Comparison of ENCODE assay signal across 19 cellular contexts in the genomic region with DNA sequence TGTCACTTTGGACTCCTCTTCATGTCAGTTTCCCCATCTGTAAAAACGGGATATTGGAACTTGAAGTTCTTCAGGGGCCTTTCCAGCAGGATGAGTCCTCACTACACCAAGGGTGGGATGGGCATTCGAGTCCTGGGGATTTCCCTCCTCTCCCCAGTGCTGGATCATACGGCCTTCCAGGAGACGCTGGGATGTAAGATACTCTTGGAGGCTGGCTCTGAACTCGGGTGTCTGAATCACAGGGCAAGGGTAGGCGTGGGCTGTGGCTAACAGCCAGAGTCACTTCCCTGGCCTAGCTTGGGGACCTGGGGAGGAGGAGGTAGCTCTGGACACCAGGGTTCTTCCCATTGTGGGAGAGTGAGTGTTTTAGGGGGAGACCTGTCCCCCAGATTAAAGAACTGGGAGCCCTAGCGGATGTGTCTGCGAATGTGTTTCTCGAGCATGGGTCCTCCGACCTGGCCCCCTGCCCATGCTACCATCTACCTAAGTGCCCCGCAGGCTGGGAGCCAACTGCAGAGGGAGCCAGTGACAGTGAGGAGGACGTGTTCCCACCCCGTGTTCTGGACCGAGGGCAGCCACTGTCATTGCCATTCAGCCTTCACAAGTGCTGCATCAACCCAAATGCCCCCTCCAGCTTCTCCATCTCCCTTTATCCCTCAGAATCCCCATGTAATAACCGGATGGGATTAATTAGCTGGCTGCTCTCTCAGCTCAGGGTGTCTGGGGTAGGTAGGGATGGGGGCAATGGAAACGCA. TPM values are rescaled to one million over a fixed set of nuclear protein-coding genes. Genes with fewer than 3 reads are reported as not detected.
DNase-seq lines count a peak whose midpoint lies in the region; ATAC-seq and TF ChIP-seq lines count a peak whose summit lies in the region.
"Had no signal": no experiment of that assay in that cellular context is flagged by ENCODE, and none has a peak within 500 bp of the region (broad histone marks: within the 10 kb centered on the region; RNA-seq: fewer than 3 reads in every experiment).

No MANE protein-coding gene starts in this region.

- TF ChIP-seq POLR2A in adrenal gland (IDR thresholded peaks at IDR 0.05): no peak

- H2BK5ac ChIP-seq in mesendoderm (ENCODE audit: low read length): no peak overlapping the region

- intact Hi-C loops in adrenal gland (cut with DNase I): no loop called here

- H3K36me3 Mint-ChIP-seq in HFFc6 (ENCODE audit: low read depth) (peaks cover 18% of the 10 kb centered on the region; the same call in 1 of the 2 replicates), glutamatergic neuron (ENCODE audit: unreplicated experiment) (no peaks in the 10 kb centered on the region)
- H3K36me3 Mint-ChIP-seq: natural killer cell had no signal

- no peak overlapping the region for H3K9ac ChIP-seq in mesendoderm (ENCODE audit: low read length)

- H3K36me3 ChIP-seq in adrenal gland (replicated peaks in 1 of 2) (peaks cover 0 to 16% of the 10 kb centered on the region in 2 donors), mesendoderm (ENCODE audit: control insufficient read depth, insufficient read depth, low read length) (peaks cover 2% of the 10 kb centered on the region)

- H3K4me3 ChIP-seq in adrenal gland: no peak overlapping the region
- H3K4me3 ChIP-seq in mesendoderm (ENCODE audit: low read length): no peak overlapping the region
- H3K4me3 ChIP-seq: heart right ventricle, sigmoid colon, stomach had no signal

- H3K18ac ChIP-seq in mesendoderm (ENCODE audit: low read length): no peak overlapping the region

- H3K9me3 ChIP-seq in adrenal gland (replicated peaks in 1 of 3): no peaks in the 10 kb centered on the region
- H3K9me3 ChIP-seq: heart right ventricle, sigmoid colon, stomach had no signal

- TF ChIP-seq CTCF in HFFc6 (IDR thresholded peaks at IDR 0.05): no peak
- TF ChIP-seq CTCF in adrenal gland (IDR thresholded peaks at IDR 0.05): no peak
- TF ChIP-seq CTCF in glutamatergic neuron (IDR thresholded peaks at IDR 0.05; ENCODE audit: partially characterized antibody, unreplicated experiment): no peak

- peaks cover 24% of the 10 kb centered on the region for H3K4me1 Mint-ChIP-seq in HFFc6 (ENCODE audit: low read depth)
- no peaks in the 10 kb centered on the region for H3K4me1 Mint-ChIP-seq in glutamatergic neuron (ENCODE audit: low read depth, unreplicated experiment)

- peaks cover 12% of the 10 kb centered on the region for H3K79me1 ChIP-seq in mesendoderm (ENCODE audit: low read length)

- H3K27me3 Mint-ChIP-seq in HFFc6 (ENCODE audit: insufficient read depth) (peaks cover 2% of the 10 kb centered on the region; the same call in 1 of the 2 replicates), glutamatergic neuron (ENCODE audit: unreplicated experiment) (peaks cover 9% of the 10 kb centered on the region)

- H3K4ac ChIP-seq in mesendoderm (ENCODE audit: low read depth, low read length): no peak overlapping the region

- DNase-seq in AG08396 (ENCODE audit: low spot score) (peak; percentile 50), HFFc6 (peak; percentile 37), adrenal gland (peak in 5 of 7 donors; percentile 65 to 79 (median 70)), glutamatergic neuron (peak; percentile 9), mesendoderm (no peak), NCI-H128 (lab: John Stamatoyannopoulos, UW; ENCODE audit: unreplicated experiment) (no peak)
- DNase-seq: activated T-cell treated with anti-CD3 and anti-CD28 coated beads, Interleukin-2, amount 50 U/mL, for 4 hours; amniotic stem cell; C1 segment of cervical spinal cord; effector CD8-positive, alpha-beta T cell; heart right ventricle; KBM-7; left colon; natural killer cell; NCI-H2081; sigmoid colon; stomach had no signal

- peak overlapping the region in 1 of 5 donors; percentile 34 for H3K27ac ChIP-seq in adrenal gland
- H3K27ac ChIP-seq in mesendoderm (ENCODE audit: low read depth, low read length): no peak overlapping the region
- H3K27ac ChIP-seq: heart right ventricle, sigmoid colon, stomach had no signal

- no peak for ATAC-seq in GM21737 (IDR thresholded peaks at IDR 0.05; ENCODE audit: unreplicated experiment)
- no peak for ATAC-seq in HG03469 (IDR thresholded peaks at IDR 0.05; ENCODE audit: unreplicated experiment)
- ATAC-seq: activated T-cell treated with anti-CD3 and anti-CD28 coated beads, Interleukin-2, amount 50 U/mL, for 4 hours; heart right ventricle; left colon; natural killer cell had no signal

- H3K27me3 ChIP-seq in adrenal gland (no peaks in the 10 kb centered on the region), mesendoderm (ENCODE audit: insufficient read depth, low read length, poor library complexity) (no peaks in the 10 kb centered on the region)
- H3K27me3 ChIP-seq: heart right ventricle, sigmoid colon, stomach had no signal

- 56 to 61% (median 59%) methylated on average over 10 to 16 of the region's 16 CpGs for WGBS in adrenal gland, 4 donors
- no CpG with 5 or more reads among the region's 16 CpGs for WGBS in mesendoderm (ENCODE audit: extremely low coverage, insufficient coverage, low lambda C conversion rate)

- no peak overlapping the region for H2BK15ac ChIP-seq in mesendoderm (replicated peaks; ENCODE audit: low read depth)

- no peak overlapping the region for H3K4me2 ChIP-seq in mesendoderm (ENCODE audit: low read length)

- no peak overlapping the region for H3K23ac ChIP-seq in mesendoderm (ENCODE audit: low read length)

- no peak overlapping the region for H4K5ac ChIP-seq in mesendoderm (ENCODE audit: low read length)

- H2BK120ac ChIP-seq in mesendoderm (ENCODE audit: low read depth, low read length): no peak overlapping the region

- H3K9me3 Mint-ChIP-seq in HFFc6 (no peaks in the 10 kb centered on the region), glutamatergic neuron (ENCODE audit: unreplicated experiment) (peaks cover 7% of the 10 kb centered on the region)
- H3K9me3 Mint-ChIP-seq: activated T-cell treated with anti-CD3 and anti-CD28 coated beads, Interleukin-2, amount 50 U/mL, for 4 hours; natural killer cell had no signal

- H3K4me1 ChIP-seq in adrenal gland (replicated peaks in 1 of 2): peaks cover 8 to 14% of the 10 kb centered on the region in 2 donors
- no peaks in the 10 kb centered on the region for H3K4me1 ChIP-seq in mesendoderm (ENCODE audit: control insufficient read depth, low read depth, low read length)

- H3K79me2 ChIP-seq in mesendoderm (ENCODE audit: control insufficient read depth, insufficient read depth, low read length): peaks cover 8% of the 10 kb centered on the region

- H3K27ac Mint-ChIP-seq in HFFc6: peak overlapping the region; percentile 68
- no peak overlapping the region for H3K27ac Mint-ChIP-seq in glutamatergic neuron (ENCODE audit: unreplicated experiment)

- no peak overlapping the region for H3K4me3 Mint-ChIP-seq in HFFc6
- H3K4me3 Mint-ChIP-seq in glutamatergic neuron (ENCODE audit: unreplicated experiment): no peak overlapping the region
- H3K4me3 Mint-ChIP-seq: activated T-cell treated with anti-CD3 and anti-CD28 coated beads, Interleukin-2, amount 50 U/mL, for 4 hours; natural killer cell had no signal

- no peak overlapping the region for H4K8ac ChIP-seq in mesendoderm (ENCODE audit: low read depth, low read length)

- H2AK5ac ChIP-seq in mesendoderm (ENCODE audit: low read length): no peak overlapping the region

- H3K56ac ChIP-seq in mesendoderm (ENCODE audit: low read length): no peak overlapping the region

RNA-seq across cellular contexts. Expression of a gene that starts 2.4 kb away (rescaled TPM):
- total RNA-seq in HFFc6 (2021; fragmentation: NEBNext Ultra II Directional; extraction: Animal tissue kit (Norgen Biotek cat#: 25700)): 10 to 100 TPM; 46.2 to 49.5 (median 47.1) TPM
- total RNA-seq in adrenal gland (10 to 100 TPM; 28.5 to 93.5 (median 54.2) TPM), glutamatergic neuron (ENCODE audit: unreplicated experiment) (233 TPM)
- 10 to 100 TPM; 26.3 to 91.7 (median 51.8) TPM for polyA plus RNA-seq in adrenal gland
- 43.5 TPM for polyA plus RNA-seq in mesendoderm (2013, experiment 1 of 2)
- 40.5 TPM for polyA plus RNA-seq in mesendoderm (2013, experiment 2 of 2)

RNA-seq across cellular contexts. Expression of a gene that starts 11.4 kb away (rescaled TPM):
- total RNA-seq in HFFc6 (2021; fragmentation: NEBNext Ultra II Directional; extraction: Animal tissue kit (Norgen Biotek cat#: 25700)): under 1 TPM; 0.33 to 0.90 (median 0.51) TPM
- total RNA-seq in adrenal gland (under 1 TPM; 0.09 to 0.83 (median 0.43) TPM), glutamatergic neuron (ENCODE audit: unreplicated experiment) (1.0 TPM)
- under 1 TPM; 0.16 to 0.56 (median 0.34) TPM for polyA plus RNA-seq in adrenal gland
- 0.34 TPM for polyA plus RNA-seq in mesendoderm (2013, experiment 1 of 2)
- 0.32 TPM for polyA plus RNA-seq in mesendoderm (2013, experiment 2 of 2)

RNA-seq across cellular contexts. Expression of a gene that starts 21.0 kb away (rescaled TPM):
- 10 to 100 TPM; 36.2 to 53.5 (median 41.7) TPM for total RNA-seq in HFFc6 (2021; fragmentation: NEBNext Ultra II Directional; extraction: Animal tissue kit (Norgen Biotek cat#: 25700))
- 10 to 100 TPM in 7 of 8 donors, 1 to 10 TPM in 1; 8.5 to 48.4 (median 28.2) TPM for total RNA-seq in adrenal gland
- polyA plus RNA-seq in adrenal gland: 10 to 100 TPM in 1 of 3 donors, 1 to 10 TPM in 2; 6.6 to 15.7 (median 7.5) TPM
- 25.0 TPM for total RNA-seq in glutamatergic neuron (ENCODE audit: unreplicated experiment)
- polyA plus RNA-seq in mesendoderm (2013, experiment 1 of 2): 35.4 TPM
- 37.3 TPM for polyA plus RNA-seq in mesendoderm (2013, experiment 2 of 2)

RNA-seq across cellular contexts. Expression of a gene that starts 44.9 kb away (rescaled TPM):
- under 1 TPM; 0.21 to 0.88 (median 0.60) TPM for total RNA-seq in HFFc6 (2021; fragmentation: NEBNext Ultra II Directional; extraction: Animal tissue kit (Norgen Biotek cat#: 25700))
- 1 to 10 TPM in 7 of 8 donors, under 1 TPM in 1; 0.06 to 4.4 (median 2.6) TPM for total RNA-seq in adrenal gland
- 10 to 100 TPM in 1 of 3 donors, 1 to 10 TPM in 1, under 1 TPM in 1; 0.57 to 15.1 (median 2.3) TPM for polyA plus RNA-seq in adrenal gland
- total RNA-seq in glutamatergic neuron (ENCODE audit: unreplicated experiment): 36.3 TPM
- 3.1 TPM for polyA plus RNA-seq in mesendoderm (2013, experiment 1 of 2)
- polyA plus RNA-seq in mesendoderm (2013, experiment 2 of 2): 2.8 TPM

Comparison
In these comparisons a context has a peak if more than half of its experiments do, and no peak if none do; other contexts are left out.
1. DNase-seq: peak in AG08396 (single experiment), HFFc6 (single experiment), adrenal gland (5 of 7) and glutamatergic neuron (single experiment); none in mesendoderm (single experiment) and NCI-H128 (single experiment).